ENCODE assay signal across 1 cellular context in genomic region chr10:71280825-71281224, GRCh38.
TF ChIP-seq lines count a peak whose summit lies in the region.

No MANE protein-coding gene starts in this region.

TF ChIP-seq in HEK293, 187 proteins besides CTCF, POLR2A, EP300 and RAD21 (continued from another document):
- peak; percentile 63; the same call in 1 of the 2 replicates for TF ChIP-seq PRDM10 (tag by site-specific recombination; IDR thresholded peaks at IDR 0.05)
- TF ChIP-seq FEZF1 (tag by site-specific recombination; IDR thresholded peaks at IDR 0.05): no peak
- no peak for TF ChIP-seq ZNF549 (tag by site-specific recombination; IDR thresholded peaks at IDR 0.05)
- TF ChIP-seq ZNF404 (tag by site-specific recombination; IDR thresholded peaks at IDR 0.05): no peak
- TF ChIP-seq PRDM1 (tag by site-specific recombination; IDR thresholded peaks at IDR 0.05): peak; percentile 79; the same call in 1 of the 2 replicates
- no peak for TF ChIP-seq ZEB2 (tag by site-specific recombination; IDR thresholded peaks at IDR 0.05)
- no peak for TF ChIP-seq ZNF792 (tag by site-specific recombination; IDR thresholded peaks at IDR 0.05)
- TF ChIP-seq ZNF48 (tag by site-specific recombination; IDR thresholded peaks at IDR 0.05): no peak
- TF ChIP-seq SCRT1 (tag by site-specific recombination; IDR thresholded peaks at IDR 0.05; ENCODE audit: borderline replicate concordance): no peak
- TF ChIP-seq ZNF184 (tag by site-specific recombination; IDR thresholded peaks at IDR 0.05): no peak
